In genomic region chr20:22533823-22534751, GRCh38 we compare ENCODE assay signal across 1 cellular context.
TF ChIP-seq lines count a peak whose summit lies in the region.

No MANE protein-coding gene starts in this region.

TF ChIP-seq in HepG2, 621 proteins besides CTCF, POLR2A, EP300 and RAD21 (continued from another document and continues in another):
- TF ChIP-seq CEBPG (CRISPR knock-in tag; IDR thresholded peaks at IDR 0.05) (peak; percentile 76), ZNF251 (CRISPR knock-in tag; IDR thresholded peaks at IDR 0.05) (peak; percentile 99), SCMH1 (CRISPR knock-in tag; IDR thresholded peaks at IDR 0.05; ENCODE audit: borderline replicate concordance) (no peak), LBX2 (CRISPR knock-in tag; IDR thresholded peaks at IDR 0.05; ENCODE audit: borderline replicate concordance) (peak; percentile 99), MAFF (IDR thresholded peaks at IDR 0.05; ENCODE audit: low read depth, low read length) (no peak), ARNT2 (CRISPR knock-in tag; IDR thresholded peaks at IDR 0.05; ENCODE audit: low read depth) (peak; percentile 99), ZNF83 (CRISPR knock-in tag; IDR thresholded peaks at IDR 0.05; ENCODE audit: borderline replicate concordance) (peak; percentile 98), SMAD9 (CRISPR knock-in tag; IDR thresholded peaks at IDR 0.05) (peak; percentile 97), CCDC6 (CRISPR knock-in tag; IDR thresholded peaks at IDR 0.05) (peak; percentile 96), PRDM10 (CRISPR knock-in tag; IDR thresholded peaks at IDR 0.05; ENCODE audit: low read depth) (peak; percentile 83), PATZ1 (CRISPR knock-in tag; IDR thresholded peaks at IDR 0.05) (peak; percentile 91), DNMT1 (CRISPR knock-in tag; IDR thresholded peaks at IDR 0.05) (peak; percentile 79; the same call in 1 of the 2 replicates), ZNF343 (CRISPR knock-in tag; IDR thresholded peaks at IDR 0.05) (peak; percentile 98), FOXA3 (CRISPR knock-in tag; IDR thresholded peaks at IDR 0.05) (peak; percentile 93), SAFB2 (CRISPR knock-in tag; IDR thresholded peaks at IDR 0.05; ENCODE audit: borderline replicate concordance, low read depth) (peak; percentile 73; the same call in 1 of the 2 replicates), ZNF329 (CRISPR knock-in tag; IDR thresholded peaks at IDR 0.05; ENCODE audit: low read depth) (no peak), ZSCAN30 (CRISPR knock-in tag; IDR thresholded peaks at IDR 0.05) (no peak; the same call in 1 of the 2 replicates), ZNF792 (CRISPR knock-in tag; IDR thresholded peaks at IDR 0.05) (peak; percentile 98), CENPX (CRISPR knock-in tag; IDR thresholded peaks at IDR 0.05) (no peak), ZNF552 (CRISPR knock-in tag; IDR thresholded peaks at IDR 0.05; ENCODE audit: borderline replicate concordance) (peak; percentile 100), JUND (CRISPR knock-in tag; IDR thresholded peaks at IDR 0.05) (peak; percentile 88), ZNF460 (CRISPR knock-in tag; IDR thresholded peaks at IDR 0.05; ENCODE audit: borderline replicate concordance) (peak; percentile 45; the same call in 1 of the 2 replicates), HOXA7 (CRISPR knock-in tag; IDR thresholded peaks at IDR 0.05) (no peak), MAFK (conservative IDR thresholded peaks at IDR 0.05 in 1 of 2, IDR thresholded peaks at IDR 0.05 in 1 of 2; ENCODE audit: low read length in 2 of 2) (no peak), CERS6 (CRISPR knock-in tag; IDR thresholded peaks at IDR 0.05) (peak; percentile 98), ZBTB10 (CRISPR knock-in tag; IDR thresholded peaks at IDR 0.05; ENCODE audit: borderline replicate concordance) (peak; percentile 91), ZNF235 (CRISPR knock-in tag; IDR thresholded peaks at IDR 0.05; ENCODE audit: borderline replicate concordance) (peak; percentile 95; the same call in 1 of the 2 replicates), ZNF160 (CRISPR knock-in tag; IDR thresholded peaks at IDR 0.05) (peak; percentile 98), ZNF605 (CRISPR knock-in tag; IDR thresholded peaks at IDR 0.05) (peak; percentile 100), TBP (CRISPR knock-in tag; IDR thresholded peaks at IDR 0.05) (no peak), PITX1 (CRISPR knock-in tag; IDR thresholded peaks at IDR 0.05) (peak; percentile 98), ARID5B (CRISPR knock-in tag; IDR thresholded peaks at IDR 0.05) (peak; percentile 99), ZKSCAN5 (CRISPR knock-in tag; IDR thresholded peaks at IDR 0.05) (no peak), ZBTB49 (CRISPR knock-in tag; IDR thresholded peaks at IDR 0.05; ENCODE audit: borderline replicate concordance) (peak; percentile 90; the same call in 1 of the 2 replicates), SMC3 (IDR thresholded peaks at IDR 0.05; ENCODE audit: low read length) (peak; percentile 40; the same call in 1 of the 2 replicates), MTA3 (CRISPR knock-in tag; IDR thresholded peaks at IDR 0.05) (no peak), ZNF879 (CRISPR knock-in tag; IDR thresholded peaks at IDR 0.05) (peak; percentile 98), ZNF768 (CRISPR knock-in tag; IDR thresholded peaks at IDR 0.05) (peak; percentile 77), HMGXB3 (CRISPR knock-in tag; IDR thresholded peaks at IDR 0.05; ENCODE audit: borderline replicate concordance) (peak; percentile 95), ZNF20 (CRISPR knock-in tag; IDR thresholded peaks at IDR 0.05) (peak; percentile 96; the same call in 1 of the 2 replicates)
